8 cellular contexts compared by ENCODE assay signal in the genomic region with DNA sequence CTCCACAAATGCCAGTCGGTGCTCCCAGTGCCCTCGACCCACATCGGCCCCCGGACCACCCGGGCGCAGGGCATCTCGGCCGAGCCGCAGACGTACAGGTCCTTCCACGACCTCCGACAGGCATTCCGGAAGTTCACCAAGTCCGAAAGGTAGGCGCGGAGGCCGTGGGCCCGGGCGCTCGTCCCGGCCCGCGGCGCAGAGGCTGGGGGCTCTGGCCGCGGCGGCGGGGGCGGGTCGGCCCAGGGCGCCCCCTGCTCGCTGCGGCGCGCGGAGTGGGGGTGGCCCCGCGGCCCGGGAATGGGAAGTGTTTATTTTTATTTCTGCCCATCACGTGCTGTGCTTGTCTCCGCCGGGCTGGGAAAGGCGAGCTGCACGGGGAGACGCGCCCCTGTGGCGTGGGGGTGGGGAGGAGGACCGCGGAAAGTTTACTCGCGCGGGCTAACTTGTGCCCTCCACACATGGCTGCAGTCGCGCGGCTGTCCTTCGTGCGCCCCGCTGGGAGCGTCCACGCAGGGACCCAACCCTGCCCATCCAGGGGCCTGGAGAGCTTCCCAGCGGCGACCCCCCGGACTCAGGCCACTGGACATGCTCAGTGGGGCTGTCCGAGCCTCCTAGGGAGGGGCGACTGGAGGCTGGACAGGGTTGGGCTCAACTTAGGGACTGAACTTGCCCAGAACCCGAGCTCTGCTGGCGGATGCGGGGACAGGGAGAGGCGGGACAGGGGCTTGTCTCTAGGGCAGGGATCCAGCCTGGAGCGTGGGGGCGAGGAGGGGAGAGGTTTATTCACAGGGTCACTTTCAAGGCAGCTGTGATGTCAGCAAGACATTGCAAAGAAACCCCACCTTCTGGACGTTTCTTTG.
A peak's percentile ranks its signal among the peaks of the same experiment; 100 is the strongest.
DNase-seq lines count a peak whose midpoint lies in the region; ATAC-seq and TF ChIP-seq lines count a peak whose summit lies in the region.

No MANE protein-coding gene starts in this region.

- TF ChIP-seq CTCF in 22Rv1 (IDR thresholded peaks at IDR 0.05) (0 out of 2 replicates have a peak, but pooled peaks have one; percentile 4), KMS-11 (conservative IDR thresholded peaks at IDR 0.05; ENCODE audit: low read depth, low read length) (no peak), dorsolateral prefrontal cortex (IDR thresholded peaks at IDR 0.05 in 54 of 56, conservative IDR thresholded peaks at IDR 0.05 in 2 of 56; ENCODE audit: low read depth in 1 of 56, partially characterized antibody in 56 of 56) (no peak)

- no peak for DNase-seq in dorsolateral prefrontal cortex
- peak; percentile 81 for DNase-seq in mesenchymal stem cell
- DNase-seq in HUDEP-2 (lab: John Stamatoyannopoulos, UW; ENCODE audit: unreplicated experiment in 76 of 76), result no peak

- WGBS in mesenchymal stem cell, result under 1% methylated on average over 52 of the region's 72 CpGs
- under 1% methylated on average over 72 of the region's 72 CpGs for WGBS in urinary bladder

- H3K18ac ChIP-seq in mesenchymal stem cell (ENCODE audit: low read depth in 1 of 2, low read length in 2 of 2), result peak overlapping the region; percentile 93 to 97

- H2AFZ ChIP-seq in KMS-11 (ENCODE audit: low read depth) (peak overlapping the region; percentile 88), mesenchymal stem cell (ENCODE audit: low read depth, low read length) (peak overlapping the region; percentile 60)

- peak overlapping the region; percentile 99 for H2BK15ac ChIP-seq in mesenchymal stem cell (ENCODE audit: low read depth, poor library complexity, severe bottlenecking)

- peak overlapping the region; percentile 17; the same call in 1 of the 2 replicates for H3K9ac ChIP-seq in KMS-11
- peak overlapping the region; percentile 92 for H3K9ac ChIP-seq in mesenchymal stem cell (ENCODE audit: low read length)

- H3K9me3 ChIP-seq in mesenchymal stem cell (ENCODE audit: control insufficient read depth, low read length), result no peaks in the 10 kb centered on the region

- H4K20me1 ChIP-seq in KMS-11 (ENCODE audit: insufficient read depth), result no peaks in the 10 kb centered on the region

- peak overlapping the region; percentile 77 for H3K27ac ChIP-seq in 22Rv1
- H3K27ac ChIP-seq in KMS-11, result no peak overlapping the region
- H3K27ac ChIP-seq in dorsolateral prefrontal cortex, result peak overlapping the region in 30 of 59 donors; percentile 6 to 82 (median 42)
- no peak overlapping the region for H3K27ac ChIP-seq in mesenchymal stem cell (ENCODE audit: low read length, poor library complexity, severe bottlenecking)
- peak overlapping the region; percentile 12 for H3K27ac ChIP-seq in urinary bladder (ENCODE audit: low read depth)

- H3K14ac ChIP-seq in mesenchymal stem cell (ENCODE audit: low read length in 2 of 2), result peak overlapping the region; percentile 57 to 94

- ATAC-seq in GM21737 (IDR thresholded peaks at IDR 0.05; ENCODE audit: unreplicated experiment) (no peak), HG03439 (IDR thresholded peaks at IDR 0.05; ENCODE audit: unreplicated experiment) (no peak)

- peak overlapping the region; percentile 11 to 93 for H2BK12ac ChIP-seq in mesenchymal stem cell (ENCODE audit: low read length in 2 of 2)

- H3K79me1 ChIP-seq in mesenchymal stem cell (replicated peaks; ENCODE audit: low read length, poor library complexity, severe bottlenecking), result no peaks in the 10 kb centered on the region

- H3K36me3 ChIP-seq in KMS-11 (ENCODE audit: insufficient read depth) (no peaks in the 10 kb centered on the region), mesenchymal stem cell (ENCODE audit: control insufficient read depth in 1 of 2, insufficient read depth in 2 of 2, low read depth in 1 of 2, low read length in 2 of 2) (no peaks in the 10 kb centered on the region), urinary bladder (ENCODE audit: insufficient read depth) (no peaks in the 10 kb centered on the region)

- peak overlapping the region in 1 of 2 experiments; percentile 85 for H3K23ac ChIP-seq in mesenchymal stem cell (ENCODE audit: low read length in 2 of 2)

- H2BK5ac ChIP-seq in mesenchymal stem cell (ENCODE audit: low read depth, low read length, poor library complexity, severe bottlenecking), result no peak overlapping the region

- peak overlapping the region; percentile 84 for H4K8ac ChIP-seq in mesenchymal stem cell (ENCODE audit: low read length)

- intact Hi-C loops in dorsolateral prefrontal cortex (cut with DNase I), result no loop called here

- H3K4me1 ChIP-seq in KMS-11 (ENCODE audit: low read depth, poor library complexity, severe bottlenecking) (no peaks in the 10 kb centered on the region), mesenchymal stem cell (ENCODE audit: control insufficient read depth, insufficient read depth, low read depth, low read length) (peaks cover 17% of the 10 kb centered on the region), urinary bladder (ENCODE audit: insufficient read depth) (no peaks in the 10 kb centered on the region)

- no peak overlapping the region for H2AK5ac ChIP-seq in mesenchymal stem cell (ENCODE audit: low read length, severe bottlenecking)

- peak overlapping the region; percentile 46 to 87 for H3K4ac ChIP-seq in mesenchymal stem cell (ENCODE audit: low read depth in 1 of 2, low read length in 2 of 2)

- H3K79me2 ChIP-seq in KMS-11 (ENCODE audit: insufficient read depth, low read depth), result no peaks in the 10 kb centered on the region

- peak overlapping the region; percentile 82 for H4K91ac ChIP-seq in mesenchymal stem cell (ENCODE audit: low read length)

- H3K4me3 ChIP-seq in KMS-11 (IDR thresholded peaks at IDR 0.05; ENCODE audit: insufficient read depth, low read depth, low read length) (no peak overlapping the region), dorsolateral prefrontal cortex (peak overlapping the region; percentile 31 to 73 (median 55)), mesenchymal stem cell (ENCODE audit: insufficient read depth in 1 of 2, low read depth in 1 of 2, low read length in 2 of 2) (peak overlapping the region; percentile 79 to 97), urinary bladder (ENCODE audit: low read depth, low read length) (peak overlapping the region; percentile 70)

- peak overlapping the region; percentile 93 for H2BK120ac ChIP-seq in mesenchymal stem cell (ENCODE audit: low read depth, low read length)

- H3K4me2 ChIP-seq in KMS-11 (peak overlapping the region; percentile 57), mesenchymal stem cell (ENCODE audit: low read length, poor library complexity, severe bottlenecking) (peak overlapping the region; percentile 100)

- no peaks in the 10 kb centered on the region for H3K27me3 ChIP-seq in KMS-11 (ENCODE audit: insufficient read depth, low read depth)
- peaks cover 0 to 75% (median 33%) of the 10 kb centered on the region in 45 donors for H3K27me3 ChIP-seq in dorsolateral prefrontal cortex
- H3K27me3 ChIP-seq in mesenchymal stem cell (ENCODE audit: control insufficient read depth in 1 of 2, insufficient read depth in 1 of 2, low read length in 2 of 2), result no peaks in the 10 kb centered on the region

Comparison
In these comparisons a context has a peak if more than half of its experiments do, and no peak if none do; other contexts are left out.
1. H3K27ac ChIP-seq: peak in 22Rv1 (single experiment), dorsolateral prefrontal cortex (30 of 59) and urinary bladder (single experiment); none in KMS-11 (single experiment) and mesenchymal stem cell (single experiment).